In genomic region chrX:8731579-8732395, GRCh38 we compare ENCODE assay signal across 8 cellular contexts.
DNase-seq lines count a peak whose midpoint lies in the region; ATAC-seq lines count a peak whose summit lies in the region.

Gene ANOS1, minus strand, starts transcription at chrX:8732137. Its CDS starts 101 bp downstream, at chrX:8732036.

- H3K4me3 Mint-ChIP-seq in stimulated activated naive B cell treated with anti-CD40 and anti-IgM and Interleukin-4, amounts not matched to agents 10 μg/mL and 1 μg/mL and 100 μg/mL, for 72 hours = peak within 1 kb of the TSS in 1 of 2 donors; percentile 0

- H3K9me3 Mint-ChIP-seq in stimulated activated naive B cell treated with anti-CD40 and anti-IgM and Interleukin-4, amounts not matched to agents 10 μg/mL and 1 μg/mL and 100 μg/mL, for 72 hours = no peaks in the 10 kb centered on the region

- H3K27me3 ChIP-seq in iPS-20b (ENCODE audit: insufficient read depth, low read length) = peaks cover 42% of the 10 kb centered on the region

- peak within 1 kb of the TSS; percentile 82; the same call in 1 of the 2 replicates for H3K9ac ChIP-seq in iPS-20b (ENCODE audit: low read depth, low read length)

- peaks cover 0 to 1% of the 10 kb centered on the region in 2 donors for H3K4me1 Mint-ChIP-seq in stimulated activated naive B cell treated with anti-CD40 and anti-IgM and Interleukin-4, amounts not matched to agents 10 μg/mL and 1 μg/mL and 100 μg/mL, for 72 hours

- H3K27ac ChIP-seq in iPS-20b (ENCODE audit: low read length) = no peak within 1 kb of the TSS

- peak; percentile 46 to 50 for ATAC-seq in stimulated activated naive B cell treated with anti-CD40 and anti-IgM and Interleukin-4, amounts not matched to agents 10 μg/mL and 1 μg/mL and 100 μg/mL, for 72 hours (replicated peaks)
- ATAC-seq in HG02970 (IDR thresholded peaks at IDR 0.05; ENCODE audit: low FRiP score, unreplicated experiment) = no peak

- H3K4me3 ChIP-seq in iPS-20b (ENCODE audit: low read length) = peak within 1 kb of the TSS; percentile 86

- H3K4me1 ChIP-seq in iPS-20b (ENCODE audit: insufficient read depth, low read length) = peaks cover 16% of the 10 kb centered on the region; the same call in 1 of the 2 replicates

- peaks cover 13% of the 10 kb centered on the region; the same call in 1 of the 2 replicates for H3K36me3 ChIP-seq in iPS-20b (ENCODE audit: insufficient read depth, low read depth, low read length)

- peak; percentile 0 for DNase-seq in SKM-1 (lab: John Stamatoyannopoulos, UW; ENCODE audit: unreplicated experiment)
- DNase-seq in SKM-1 treated with dmso at 0.1 percent for 144 hours (lab: John Stamatoyannopoulos, UW; ENCODE audit: unreplicated experiment) = no peak
- peak; percentile 86 for DNase-seq in astrocyte of the hippocampus (ENCODE audit: low read depth, low spot score)
- no peak for DNase-seq in stimulated activated naive B cell treated with anti-CD40 and anti-IgM and Interleukin-4, amounts not matched to agents 10 μg/mL and 1 μg/mL and 100 μg/mL, for 72 hours
- no peak for DNase-seq in activated CD8-positive, alpha-beta memory T cell treated with anti-CD3 and anti-CD28 coated beads, Interleukin-2, amount 50 U/mL, for 48 hours
- DNase-seq in COLO829 (ENCODE audit: low spot score) = no peak

- no peak within 1 kb of the TSS for H3K27ac Mint-ChIP-seq in stimulated activated naive B cell treated with anti-CD40 and anti-IgM and Interleukin-4, amounts not matched to agents 10 μg/mL and 1 μg/mL and 100 μg/mL, for 72 hours

- peaks cover 34 to 54% of the 10 kb centered on the region in 2 donors for H3K27me3 Mint-ChIP-seq in stimulated activated naive B cell treated with anti-CD40 and anti-IgM and Interleukin-4, amounts not matched to agents 10 μg/mL and 1 μg/mL and 100 μg/mL, for 72 hours

- no peaks in the 10 kb centered on the region for H3K36me3 Mint-ChIP-seq in stimulated activated naive B cell treated with anti-CD40 and anti-IgM and Interleukin-4, amounts not matched to agents 10 μg/mL and 1 μg/mL and 100 μg/mL, for 72 hours

- H3K9me3 ChIP-seq in iPS-20b (ENCODE audit: insufficient read depth, low read depth, low read length) = no peaks in the 10 kb centered on the region

Comparison
In these comparisons a context has a peak if more than half of its experiments do, and no peak if none do; other contexts are left out.
1. DNase-seq: peak in SKM-1 (single experiment) and astrocyte of the hippocampus (single experiment); none in SKM-1 treated with dmso at 0.1 percent for 144 hours (single experiment), stimulated activated naive B cell treated with anti-CD40 and anti-IgM and Interleukin-4, amounts not matched to agents 10 μg/mL and 1 μg/mL and 100 μg/mL, for 72 hours (single experiment), activated CD8-positive, alpha-beta memory T cell treated with anti-CD3 and anti-CD28 coated beads, Interleukin-2, amount 50 U/mL, for 48 hours (single experiment) and COLO829 (single experiment).